ENCODE assay signal across 8 cellular contexts in the genomic region with DNA sequence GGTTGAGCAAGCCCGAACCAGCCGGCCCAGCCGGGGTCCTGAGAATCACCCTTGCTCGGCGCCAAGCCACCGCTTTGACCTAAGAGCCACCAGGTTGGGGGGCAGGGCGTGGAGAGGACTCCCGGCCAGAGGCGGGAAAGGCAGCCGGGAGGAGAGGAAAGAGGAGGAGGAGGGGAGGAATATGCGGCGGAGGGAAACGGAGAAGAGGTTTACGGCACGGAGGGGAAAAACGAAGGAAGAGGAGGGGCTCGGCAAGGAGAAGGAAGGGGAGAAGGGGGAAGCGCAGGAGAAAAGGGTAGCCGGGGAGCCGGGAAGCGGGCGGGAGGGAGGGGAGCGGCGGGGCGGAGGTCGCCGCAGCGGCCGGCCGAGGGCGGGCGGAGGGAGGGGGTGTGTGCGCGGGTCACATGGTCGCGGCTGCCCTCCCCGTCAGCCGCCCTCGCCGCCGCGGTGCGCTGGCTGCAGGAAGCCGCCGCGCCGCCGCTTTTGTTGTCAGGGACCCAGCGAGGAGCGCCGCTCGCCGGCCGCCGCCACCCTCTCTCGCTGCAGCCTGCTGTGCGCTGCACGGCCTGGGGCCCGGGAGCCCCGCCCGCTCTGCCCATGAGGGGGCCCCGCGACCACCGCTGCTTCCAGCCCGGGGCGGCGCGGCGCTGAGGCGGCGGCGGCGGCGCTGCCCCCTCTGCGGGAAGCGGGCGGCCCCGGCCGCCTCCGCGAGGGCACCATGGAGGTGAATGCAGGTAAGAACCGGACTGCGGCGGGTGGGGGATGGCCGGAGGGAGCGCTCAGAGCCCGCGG. TPM values are rescaled to one million over a fixed set of nuclear protein-coding genes. Genes with fewer than 3 reads are reported as not detected.
A peak's percentile ranks its signal among the peaks of the same experiment; 100 is the strongest.
DNase-seq lines count a peak whose midpoint lies in the region; ATAC-seq and TF ChIP-seq lines count a peak whose summit lies in the region.

NR1D2 (plus strand) TSS at position 426 of the 792 bp plus-strand sequence; CDS start at position 719, 293 bp downstream.

- H3K9ac ChIP-seq in OCI-LY3 (ENCODE audit: low read length): peak within 1 kb of the TSS; percentile 75

- TF ChIP-seq CTCF in OCI-LY3 (IDR thresholded peaks at IDR 0.05; ENCODE audit: low read depth, low read length): no peak

- peaks cover 36% of the 10 kb centered on the region for H3K4me1 Mint-ChIP-seq in activated T-cell treated with anti-CD3 and anti-CD28 coated beads, Interleukin-2, amount 50 U/mL, for 4 hours (ENCODE audit: low read depth)

- H3K4me3 ChIP-seq in OCI-LY3 (ENCODE audit: low read length) (peak within 1 kb of the TSS; percentile 76), muscle layer of duodenum (ENCODE audit: low read depth in 1 of 2, low read length in 2 of 2) (peak within 1 kb of the TSS; percentile 84 to 85)

- no peaks in the 10 kb centered on the region for H4K20me1 ChIP-seq in OCI-LY3 (ENCODE audit: insufficient read depth, low read length)

- H3K27ac ChIP-seq in OCI-LY3 (ENCODE audit: low read length): peak within 1 kb of the TSS; percentile 70
- peak within 1 kb of the TSS; percentile 91 for H3K27ac ChIP-seq in muscle layer of duodenum (ENCODE audit: low read length)

- peak; percentile 51 for DNase-seq in COLO829 (ENCODE audit: low spot score)
- DNase-seq in activated T-cell treated with anti-CD3 and anti-CD28 coated beads, Interleukin-2, amount 50 U/mL, for 4 hours: peak; percentile 74
- peak; percentile 41 for DNase-seq in stimulated activated CD8-positive, alpha-beta memory T cell treated with anti-CD3 and anti-CD28 coated beads, Interleukin-7, amount 100 ng/mL, for 24 hours (ENCODE audit: low read depth)

- no peaks in the 10 kb centered on the region for H3K9me3 Mint-ChIP-seq in activated T-cell treated with anti-CD3 and anti-CD28 coated beads, Interleukin-2, amount 50 U/mL, for 4 hours

- H3K79me2 ChIP-seq in OCI-LY3 (ENCODE audit: low read length): peaks cover 6% of the 10 kb centered on the region

- H3K27me3 ChIP-seq in OCI-LY3 (ENCODE audit: low read depth, low read length) (peaks cover 19% of the 10 kb centered on the region), muscle layer of duodenum (ENCODE audit: low read depth, low read length) (no peaks in the 10 kb centered on the region)

- H2AFZ ChIP-seq in OCI-LY3 (ENCODE audit: low read depth, low read length): peak within 1 kb of the TSS; percentile 95

- H3K4me1 ChIP-seq in OCI-LY3 (ENCODE audit: low read length) (peaks cover 25% of the 10 kb centered on the region), muscle layer of duodenum (ENCODE audit: control insufficient read depth in 1 of 2, insufficient read depth in 2 of 2, low read length in 2 of 2) (peaks cover 17% of the 10 kb centered on the region in 2 donors)

- H3K9me3 ChIP-seq in OCI-LY3 (ENCODE audit: insufficient read depth, low read length): no peaks in the 10 kb centered on the region
- H3K9me3 ChIP-seq in muscle layer of duodenum (ENCODE audit: control insufficient read depth in 1 of 2, low read length in 2 of 2): no peaks in the 10 kb centered on the region

- H3K36me3 ChIP-seq in OCI-LY3 (replicated peaks; ENCODE audit: low read depth, low read length) (no peaks in the 10 kb centered on the region), muscle layer of duodenum (ENCODE audit: control insufficient read depth in 1 of 2, insufficient read depth in 2 of 2, low read length in 2 of 2) (peaks cover 0 to 3% of the 10 kb centered on the region in 2 donors)

- peak within 1 kb of the TSS; percentile 99 for H3K4me2 ChIP-seq in OCI-LY3 (ENCODE audit: low read length)

- H3K4me3 Mint-ChIP-seq in activated T-cell treated with anti-CD3 and anti-CD28 coated beads, Interleukin-2, amount 50 U/mL, for 4 hours: peak within 1 kb of the TSS; percentile 85

- no peaks in the 10 kb centered on the region for H3K27me3 Mint-ChIP-seq in activated T-cell treated with anti-CD3 and anti-CD28 coated beads, Interleukin-2, amount 50 U/mL, for 4 hours (ENCODE audit: low read depth)

- ATAC-seq in GM19438 (IDR thresholded peaks at IDR 0.05; ENCODE audit: low read depth, unreplicated experiment) (peak; percentile 51), HG03558 (IDR thresholded peaks at IDR 0.05; ENCODE audit: extremely low read depth, unreplicated experiment) (peak; percentile 29), esophagus mucosa (peak; percentile 68)
- peak; percentile 62 to 64 for ATAC-seq in activated T-cell treated with anti-CD3 and anti-CD28 coated beads, Interleukin-2, amount 50 U/mL, for 4 hours

- peaks cover 4% of the 10 kb centered on the region for H3K36me3 Mint-ChIP-seq in activated T-cell treated with anti-CD3 and anti-CD28 coated beads, Interleukin-2, amount 50 U/mL, for 4 hours (ENCODE audit: insufficient read depth)

RNA-seq across cellular contexts. Expression of gene NR1D2, which starts in this region (rescaled TPM):
- 1 to 10 TPM; 5.4 to 6.5 (median 6.0) TPM for total RNA-seq in activated T-cell treated with anti-CD3 and anti-CD28 coated beads, Interleukin-2, amount 50 U/mL, for 4 hours
- total RNA-seq in esophagus mucosa: 14.1 TPM

Comparison
In these comparisons a context has a peak if more than half of its experiments do, and no peak if none do; other contexts are left out.
1. Peak in every context shown above with its lines: DNase-seq, ATAC-seq, H3K4me3 ChIP-seq and H3K27ac ChIP-seq.